8 cellular contexts compared by ENCODE assay signal in the genomic region with DNA sequence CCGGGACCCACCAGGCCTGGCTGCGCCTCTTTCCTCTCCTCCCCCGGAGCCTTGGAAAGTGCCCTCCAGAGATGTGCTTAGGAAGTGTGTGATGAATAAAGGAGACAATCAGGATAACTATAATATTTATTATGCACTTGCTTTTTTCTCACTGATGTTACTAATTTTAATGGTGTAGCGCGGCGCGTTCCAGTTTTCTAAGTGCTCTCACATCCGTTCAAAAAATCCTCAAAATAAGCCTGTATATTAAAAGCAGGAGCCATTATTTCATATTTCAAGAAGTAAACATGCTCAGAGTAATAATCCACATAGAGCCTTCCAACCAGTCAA. TPM values are rescaled to one million over a fixed set of nuclear protein-coding genes. Genes with fewer than 3 reads are reported as not detected.
DNase-seq lines count a peak whose midpoint lies in the region; ATAC-seq and TF ChIP-seq lines count a peak whose summit lies in the region.

No MANE protein-coding gene starts in this region.

- in situ Hi-C loops in GM13977 (cut with MboI; ENCODE audit: low pct_unique_long_range_greater_than_20kb, low sequenced_read_pairs, unreplicated experiment), result no loop called here
- in situ Hi-C loops in ACHN (cut with HindIII; ENCODE audit: low pct_ligation_motif_present, low pct_unique_long_range_greater_than_20kb, low sequenced_read_pairs), result no loop called here

- DNase-seq in MG63 (no peak), epidermal melanocyte (ENCODE audit: insufficient read length, low spot score) (no peak), NCI-H345 treated with DMSO at 0.1 percent for 48 hours (lab: John Stamatoyannopoulos, UW; ENCODE audit: unreplicated experiment) (no peak), GM13977 (ENCODE audit: low spot score) (no peak), ACHN (no peak)
- no peak for DNase-seq in natural killer cell treated with Interleukin-12 subunit alpha and Interleukin-12 subunit beta and Interleukin-15 and Interleukin-18, amount 100 ng/mL, for 72 hours (ENCODE audit: low spot score)

- no peak for TF ChIP-seq CTCF in GM13977 (IDR thresholded peaks at IDR 0.05; ENCODE audit: extremely low read depth, insufficient read depth, missing control alignments)

- no peaks in the 10 kb centered on the region for H3K27me3 ChIP-seq in MG63

- H3K9me3 ChIP-seq in ES-I3 (ENCODE audit: control insufficient read depth, insufficient read depth, low read length) (no peaks in the 10 kb centered on the region), MG63 (no peaks in the 10 kb centered on the region)

- H3K27ac Mint-ChIP-seq in dendritic cell treated with granulocyte-macrophage colony-stimulating factor and Interleukin-4, amounts not matched to agents 40 ng/mL and 50 ng/mL, for 4 days, result peak overlapping the region; percentile 97
- H3K27ac Mint-ChIP-seq in natural killer cell treated with Interleukin-12 subunit alpha and Interleukin-12 subunit beta and Interleukin-15 and Interleukin-18, amount 100 ng/mL, for 72 hours, result peak overlapping the region; percentile 89 to 96

- H3K9me3 Mint-ChIP-seq in dendritic cell treated with granulocyte-macrophage colony-stimulating factor and Interleukin-4, amounts not matched to agents 40 ng/mL and 50 ng/mL, for 4 days, result no peaks in the 10 kb centered on the region
- H3K9me3 Mint-ChIP-seq in natural killer cell treated with Interleukin-12 subunit alpha and Interleukin-12 subunit beta and Interleukin-15 and Interleukin-18, amount 100 ng/mL, for 72 hours, result no peaks in the 10 kb centered on the region

- H3K36me3 ChIP-seq in ES-I3 (ENCODE audit: insufficient read depth, low read length) (no peaks in the 10 kb centered on the region), MG63 (peaks cover 2% of the 10 kb centered on the region; the same call in 1 of the 2 replicates)

- H3K4me1 Mint-ChIP-seq in dendritic cell treated with granulocyte-macrophage colony-stimulating factor and Interleukin-4, amounts not matched to agents 40 ng/mL and 50 ng/mL, for 4 days (ENCODE audit: low read depth), result peaks cover 19% of the 10 kb centered on the region
- H3K4me1 Mint-ChIP-seq in natural killer cell treated with Interleukin-12 subunit alpha and Interleukin-12 subunit beta and Interleukin-15 and Interleukin-18, amount 100 ng/mL, for 72 hours (ENCODE audit: low read depth in 2 of 2), result peaks cover 12% of the 10 kb centered on the region in 2 donors

- no peak for ATAC-seq in natural killer cell treated with Interleukin-12 subunit alpha and Interleukin-12 subunit beta and Interleukin-15 and Interleukin-18, amount 100 ng/mL, for 72 hours

- peak overlapping the region; percentile 96; the same call in 1 of the 2 replicates for H3K9ac ChIP-seq in ES-I3 (ENCODE audit: low read depth, low read length)

- H3K4me3 Mint-ChIP-seq in dendritic cell treated with granulocyte-macrophage colony-stimulating factor and Interleukin-4, amounts not matched to agents 40 ng/mL and 50 ng/mL, for 4 days, result peak overlapping the region; percentile 89
- H3K4me3 Mint-ChIP-seq in natural killer cell treated with Interleukin-12 subunit alpha and Interleukin-12 subunit beta and Interleukin-15 and Interleukin-18, amount 100 ng/mL, for 72 hours, result peak overlapping the region; percentile 92

- H3K4me3 ChIP-seq in MG63, result peak overlapping the region; percentile 85

- no peaks in the 10 kb centered on the region for H3K27me3 Mint-ChIP-seq in dendritic cell treated with granulocyte-macrophage colony-stimulating factor and Interleukin-4, amounts not matched to agents 40 ng/mL and 50 ng/mL, for 4 days
- H3K27me3 Mint-ChIP-seq in natural killer cell treated with Interleukin-12 subunit alpha and Interleukin-12 subunit beta and Interleukin-15 and Interleukin-18, amount 100 ng/mL, for 72 hours, result no peaks in the 10 kb centered on the region

- intact Hi-C loops in dendritic cell treated with granulocyte-macrophage colony-stimulating factor and Interleukin-4, amounts not matched to agents 40 ng/mL and 50 ng/mL, for 4 days (cut with micrococcal nuclease), result loop anchor here (2.0 kb wide), 2 partner anchors 58 to 78 kb away; a partner anchor contains a TSS

- H3K4me1 ChIP-seq in ES-I3 (ENCODE audit: insufficient read depth, low read length), result peaks cover 15% of the 10 kb centered on the region

- peaks cover 32% of the 10 kb centered on the region for H3K36me3 Mint-ChIP-seq in dendritic cell treated with granulocyte-macrophage colony-stimulating factor and Interleukin-4, amounts not matched to agents 40 ng/mL and 50 ng/mL, for 4 days (ENCODE audit: low read depth)
- peaks cover under 1% of the 10 kb centered on the region for H3K36me3 Mint-ChIP-seq in natural killer cell treated with Interleukin-12 subunit alpha and Interleukin-12 subunit beta and Interleukin-15 and Interleukin-18, amount 100 ng/mL, for 72 hours

RNA-seq across cellular contexts. Expression of a gene that starts 0.9 kb away (rescaled TPM):
- total RNA-seq in MG63 (2014; rRNA removed; shearing (Covaris generic); ENCODE audit: low replicate concordance), result 29.6 and 39.0 TPM in 2 replicates
- total RNA-seq in natural killer cell treated with Interleukin-12 subunit alpha and Interleukin-12 subunit beta and Interleukin-15 and Interleukin-18, amount 100 ng/mL, for 72 hours, result 10 to 100 TPM; 45.5 to 54.7 TPM

RNA-seq across cellular contexts. Expression of a gene that starts 57.8 kb away (rescaled TPM):
- 19.0 and 25.0 TPM in 2 replicates for total RNA-seq in MG63 (2014; rRNA removed; shearing (Covaris generic); ENCODE audit: low replicate concordance)
- total RNA-seq in natural killer cell treated with Interleukin-12 subunit alpha and Interleukin-12 subunit beta and Interleukin-15 and Interleukin-18, amount 100 ng/mL, for 72 hours, result 10 to 100 TPM; 19.3 to 25.7 TPM
